ENCODE assay signal across 6 cellular contexts in the genomic region with DNA sequence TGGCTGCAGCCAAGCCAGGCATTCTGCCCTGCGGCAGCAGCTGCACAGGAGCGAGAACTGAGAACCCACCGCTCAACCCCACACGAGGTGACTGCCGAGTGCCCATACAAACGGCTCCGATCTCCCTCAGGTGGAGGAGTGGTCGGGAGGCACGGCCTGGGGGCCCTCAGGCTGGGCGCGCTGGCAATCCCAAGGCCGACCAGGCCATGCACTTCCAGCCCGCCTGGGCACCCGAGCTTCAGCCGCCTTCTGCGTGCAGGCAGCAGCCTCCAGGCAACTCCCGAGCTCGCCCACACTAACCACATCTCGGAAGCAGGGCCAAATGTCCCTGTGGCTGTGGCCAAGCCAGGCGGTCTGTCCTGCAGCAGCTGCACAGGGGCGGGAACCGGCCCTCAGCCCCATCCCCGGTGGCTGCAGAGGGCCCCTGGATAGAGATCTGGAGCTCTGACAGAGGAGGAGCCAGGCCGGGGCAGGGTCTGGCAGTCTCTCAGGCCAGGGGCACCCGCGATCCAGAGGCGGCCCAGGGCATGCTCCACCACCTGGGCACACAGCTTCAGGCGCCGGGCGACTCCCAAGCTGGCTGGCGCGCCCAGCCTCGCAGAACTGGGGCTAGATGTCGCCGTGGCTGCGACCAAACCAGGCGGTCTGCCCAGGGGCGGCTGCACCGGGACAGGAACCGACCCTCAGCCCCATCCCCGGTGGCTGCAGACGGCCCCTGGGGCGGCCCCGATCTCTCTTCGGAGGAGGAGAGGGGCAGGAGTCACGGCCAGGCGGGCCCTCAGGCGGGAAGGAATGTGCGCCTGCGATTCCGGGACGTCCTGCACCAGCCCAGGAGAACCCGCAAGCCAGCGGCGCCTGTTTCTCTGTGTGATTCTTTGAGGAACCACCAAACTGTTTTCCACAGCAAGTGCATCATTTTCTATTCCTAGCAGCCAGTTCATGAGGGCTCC.
DNase-seq lines count a peak whose midpoint lies in the region; ATAC-seq, FAIRE-seq and TF ChIP-seq lines count a peak whose summit lies in the region.
"Not testable (repeated sequence)": the region's sequence is repeated elsewhere in the genome, so short reads cannot be mapped to it uniquely, and the experiment has no call there.

No MANE protein-coding gene starts in this region.

- WGBS in endodermal cell (ENCODE audit: insufficient coverage in 1 of 2, insufficient read length in 1 of 2), 2 experiments = 74 to 81% methylated on average over 3 to 38 of the region's 55 CpGs

- not testable (repeated sequence) for FAIRE-seq in kidney (lab: Jason Lieb, UNC)

- H3K27ac ChIP-seq in endodermal cell (ENCODE audit: low read depth, low read length); kidney (ENCODE audit: low read depth in 2 of 2, low read length in 2 of 2); lower lobe of right lung: not testable (repeated sequence)

- ATAC-seq in lower lobe of right lung = not testable (repeated sequence)

- not testable (repeated sequence) for H3K4me3 ChIP-seq in H7 (ENCODE audit: insufficient read depth, low read depth, low read length); endodermal cell (ENCODE audit: low read length); kidney (ENCODE audit: low read length in 2 of 2); lower lobe of right lung

- H3K36me3 Mint-ChIP-seq in endodermal cell (ENCODE audit: low read depth) = not testable (repeated sequence)

- not testable (repeated sequence) for H3K9ac ChIP-seq in endodermal cell (ENCODE audit: extremely low read depth, low read length, poor library complexity, severe bottlenecking); kidney (ENCODE audit: low read length in 2 of 2)

- not testable (repeated sequence) for H3K36me3 ChIP-seq in H7 (replicated peaks; ENCODE audit: control insufficient read depth, insufficient read depth, low read length); endodermal cell (ENCODE audit: control insufficient read depth, insufficient read depth, low read length); kidney (ENCODE audit: control insufficient read depth in 1 of 2, insufficient read depth in 2 of 2, low read length in 2 of 2); lower lobe of right lung

- H3K27me3 Mint-ChIP-seq in endodermal cell (ENCODE audit: insufficient read depth) = not testable (repeated sequence)

- not testable (repeated sequence) for H3K9me3 ChIP-seq in endodermal cell (ENCODE audit: control insufficient read depth, low read length); kidney (ENCODE audit: control insufficient read depth in 1 of 2, low read length in 2 of 2); lower lobe of right lung

- H3K4me3 Mint-ChIP-seq in endodermal cell = not testable (repeated sequence)

- not testable (repeated sequence) for H3K4me1 ChIP-seq in endodermal cell (ENCODE audit: control insufficient read depth, insufficient read depth, low read length); kidney (ENCODE audit: control insufficient read depth in 1 of 2, insufficient read depth in 1 of 2, low read depth in 1 of 2, low read length in 2 of 2); lower lobe of right lung

- peak; percentile 0 for DNase-seq in AG20443 (ENCODE audit: low spot score)
- peak; percentile 3 for DNase-seq in H7
- peak; percentile 17 for DNase-seq in endodermal cell
- DNase-seq in kidney = peak; percentile 44
- peak; percentile 40 for DNase-seq in lower lobe of right lung
- peak; percentile 80 for DNase-seq in posterior vena cava (ENCODE audit: low spot score)

- TF ChIP-seq CTCF in endodermal cell (conservative IDR thresholded peaks at IDR 0.05); kidney (IDR thresholded peaks at IDR 0.05; ENCODE audit: borderline replicate concordance, extremely low read depth, insufficient read depth); lower lobe of right lung (IDR thresholded peaks at IDR 0.05): not testable (repeated sequence)

- intact Hi-C loops in kidney (cut with DNase I); lower lobe of right lung (cut with DNase I); posterior vena cava (cut with DNase I): not testable (repeated sequence)

- H3K9me3 Mint-ChIP-seq in endodermal cell = peaks cover 17% of the 10 kb centered on the region

- not testable (repeated sequence) for H3K27ac Mint-ChIP-seq in endodermal cell

- H3K27me3 ChIP-seq in H7 (ENCODE audit: control insufficient read depth, insufficient read depth, low read length); endodermal cell (ENCODE audit: control insufficient read depth, insufficient read depth, low read length, poor library complexity, severe bottlenecking); lower lobe of right lung (ENCODE audit: low read depth): not testable (repeated sequence)

- H3K4me1 Mint-ChIP-seq in endodermal cell = not testable (repeated sequence)

Comparison
In these comparisons a context has a peak if more than half of its experiments do, and no peak if none do; other contexts are left out.
1. DNase-seq: peak in every context shown above with its lines; median percentile 80 in posterior vena cava; 44 in kidney; 40 in lower lobe of right lung; 17 in endodermal cell; 3 in H7; 0 in AG20443.